In genomic region chr17:40841246-40841645, GRCh38 we compare ENCODE assay signal across 2 cellular contexts.
TF ChIP-seq lines count a peak whose summit lies in the region.

No MANE protein-coding gene starts in this region.

TF ChIP-seq in HepG2, 621 proteins besides CTCF, POLR2A, EP300 and RAD21:
- no peak for TF ChIP-seq KDM6A (CRISPR knock-in tag; IDR thresholded peaks at IDR 0.05; ENCODE audit: low read depth)
- no peak for TF ChIP-seq KAT8 (CRISPR knock-in tag; IDR thresholded peaks at IDR 0.05)
- TF ChIP-seq ZNF256 (CRISPR knock-in tag; conservative IDR thresholded peaks at IDR 0.05) = no peak
- TF ChIP-seq ZNF276 (CRISPR knock-in tag; IDR thresholded peaks at IDR 0.05; ENCODE audit: low read depth) = no peak
- TF ChIP-seq EED (CRISPR knock-in tag; IDR thresholded peaks at IDR 0.05) = no peak

TF ChIP-seq in SK-N-SH, 30 proteins besides CTCF, POLR2A, EP300 and RAD21:
- TF ChIP-seq USF2 (IDR thresholded peaks at IDR 0.05; ENCODE audit: borderline replicate concordance, low read depth, low read length) (no peak), TCF12 (IDR thresholded peaks at IDR 0.05) (no peak), SMC3 (IDR thresholded peaks at IDR 0.05; ENCODE audit: low read depth, low read length) (no peak), IRF3 (IDR thresholded peaks at IDR 0.05; ENCODE audit: low read depth, low read length) (no peak), REST (IDR thresholded peaks at IDR 0.05; ENCODE audit: low read depth, low read length) (no peak), TAF1 (IDR thresholded peaks at IDR 0.05; ENCODE audit: borderline replicate concordance, low read depth, low read length) (no peak), USF1 (IDR thresholded peaks at IDR 0.05; ENCODE audit: borderline replicate concordance, low read depth) (no peak)
